ENCODE assay signal across 22 cellular contexts in genomic region chr7:22851140-22851539, GRCh38. TPM values are rescaled to one million over a fixed set of nuclear protein-coding genes. Genes with fewer than 3 reads are reported as not detected.
A peak's percentile ranks its signal among the peaks of the same experiment; 100 is the strongest.
DNase-seq lines count a peak whose midpoint lies in the region; ATAC-seq and TF ChIP-seq lines count a peak whose summit lies in the region.
"Had no signal": no experiment of that assay in that cellular context is flagged by ENCODE, and none has a peak within 500 bp of the region (broad histone marks: within the 10 kb centered on the region; RNA-seq: fewer than 3 reads in every experiment).

No MANE protein-coding gene starts in this region.

- peaks cover 4% of the 10 kb centered on the region for H3K4me1 ChIP-seq in neural progenitor cell

- H3K4me2 ChIP-seq in neural progenitor cell = no peak overlapping the region
- H3K4me2 ChIP-seq: A549 had no signal

- H3K27me3 Mint-ChIP-seq in HFFc6 (ENCODE audit: insufficient read depth) (peaks cover 11% of the 10 kb centered on the region), neural progenitor cell (ENCODE audit: insufficient read depth, low read depth) (peaks cover 8% of the 10 kb centered on the region)
- peaks cover 2% of the 10 kb centered on the region for H3K27me3 Mint-ChIP-seq in activated T-cell treated with anti-CD3 and anti-CD28 coated beads, Interleukin-2, amount 50 U/mL, for 24 hours
- H3K27me3 Mint-ChIP-seq: B cell had no signal

- H3K4me3 ChIP-seq in epithelial cell of esophagus (ENCODE audit: low read length) = no peak overlapping the region
- H3K4me3 ChIP-seq in neural progenitor cell = no peak overlapping the region
- H3K4me3 ChIP-seq: A549, K562, Peyer's patch, SJSA1 had no signal

- no peaks in the 10 kb centered on the region for H3K36me3 ChIP-seq in neural progenitor cell
- H3K36me3 ChIP-seq: Peyer's patch had no signal

- in situ Hi-C loops in SK-MEL-5 (cut with HindIII; ENCODE audit: low pct_unique_long_range_greater_than_20kb, low sequenced_read_pairs) = no loop called here

- 0 out of 2 replicates have a peak overlapping the region, but pooled peaks have one; percentile 40 for H3K27ac Mint-ChIP-seq in HFFc6
- no peak overlapping the region for H3K27ac Mint-ChIP-seq in neural progenitor cell
- H3K27ac Mint-ChIP-seq in activated T-cell treated with anti-CD3 and anti-CD28 coated beads, Interleukin-2, amount 50 U/mL, for 24 hours = no peak overlapping the region
- H3K27ac Mint-ChIP-seq: B cell, CD14-positive monocyte had no signal

- H3K9me3 ChIP-seq in neural progenitor cell (ENCODE audit: low read depth) = no peaks in the 10 kb centered on the region
- H3K9me3 ChIP-seq: A549, Peyer's patch, SJSA1 had no signal

- no peaks in the 10 kb centered on the region for H3K79me2 ChIP-seq in neural progenitor cell (ENCODE audit: low read depth)

- H3K36me3 Mint-ChIP-seq in HFFc6 (ENCODE audit: low read depth) (peaks cover 17% of the 10 kb centered on the region), neural progenitor cell (peaks cover 2% of the 10 kb centered on the region)
- H3K36me3 Mint-ChIP-seq in activated T-cell treated with anti-CD3 and anti-CD28 coated beads, Interleukin-2, amount 50 U/mL, for 24 hours (ENCODE audit: low read depth) = peaks cover 20% of the 10 kb centered on the region
- H3K36me3 Mint-ChIP-seq: CD14-positive monocyte had no signal

- H3K9me3 Mint-ChIP-seq in HFFc6 (no peaks in the 10 kb centered on the region), neural progenitor cell (peaks cover 4% of the 10 kb centered on the region)
- H3K9me3 Mint-ChIP-seq in activated T-cell treated with anti-CD3 and anti-CD28 coated beads, Interleukin-2, amount 50 U/mL, for 24 hours = no peaks in the 10 kb centered on the region
- H3K9me3 Mint-ChIP-seq: CD14-positive monocyte had no signal

- DNase-seq in HFFc6 = peak; percentile 56
- peak; percentile 59 for DNase-seq in SK-MEL-5 (ENCODE audit: low read depth, low spot score)
- peak; percentile 67 for DNase-seq in epithelial cell of esophagus (ENCODE audit: low read depth)
- DNase-seq in neural progenitor cell (ENCODE audit: low spot score) = no peak
- DNase-seq in SHP77 (lab: John Stamatoyannopoulos, UW) = no peak
- DNase-seq in activated T-cell treated with anti-CD3 and anti-CD28 coated beads, Interleukin-2, amount 50 U/mL, for 24 hours = no peak
- DNase-seq: H7, MM.1S, NCI-H1048, NCI-H1436 treated with DMSO at 0.1 percent for 48 hours, NCI-H1930, NCI-H2227 treated with DMSO at 0.1 percent for 48 hours, NCI-H510A treated with DMSO at 0.1 percent for 48 hours, NCI-H748 treated with DMSO at 0.1 percent for 48 hours, Peyer's patch had no signal

- no peak for TF ChIP-seq CTCF in HFFc6 (IDR thresholded peaks at IDR 0.05)
- no peak for TF ChIP-seq CTCF in epithelial cell of esophagus (IDR thresholded peaks at IDR 0.05; ENCODE audit: insufficient read depth, low read depth, low read length, missing control alignments)
- no peak for TF ChIP-seq CTCF in neural progenitor cell (IDR thresholded peaks at IDR 0.05)

- H3K4me1 Mint-ChIP-seq in HFFc6 (ENCODE audit: low read depth) (peaks cover 25% of the 10 kb centered on the region), neural progenitor cell (peaks cover 10% of the 10 kb centered on the region)
- peaks cover 13% of the 10 kb centered on the region for H3K4me1 Mint-ChIP-seq in activated T-cell treated with anti-CD3 and anti-CD28 coated beads, Interleukin-2, amount 50 U/mL, for 24 hours (ENCODE audit: low read depth)

- H3K9ac ChIP-seq in neural progenitor cell = no peak overlapping the region

- ATAC-seq in GM21737 (IDR thresholded peaks at IDR 0.05; ENCODE audit: unreplicated experiment) = no peak
- no peak for ATAC-seq in GM21423 (IDR thresholded peaks at IDR 0.05; ENCODE audit: unreplicated experiment)
- ATAC-seq: A549, K562 had no signal

- no peaks in the 10 kb centered on the region for H4K20me1 ChIP-seq in neural progenitor cell (ENCODE audit: low read depth)

- H3K4me3 Mint-ChIP-seq in HFFc6 = no peak overlapping the region
- no peak overlapping the region for H3K4me3 Mint-ChIP-seq in neural progenitor cell
- no peak overlapping the region for H3K4me3 Mint-ChIP-seq in activated T-cell treated with anti-CD3 and anti-CD28 coated beads, Interleukin-2, amount 50 U/mL, for 24 hours
- H3K4me3 Mint-ChIP-seq: B cell, CD14-positive monocyte had no signal

- peaks cover 6% of the 10 kb centered on the region for H3F3A ChIP-seq in neural progenitor cell (ENCODE audit: low read depth)

- no peak overlapping the region for H3K27ac ChIP-seq in neural progenitor cell
- H3K27ac ChIP-seq: A549, Peyer's patch, SJSA1 had no signal

- H3K27me3 ChIP-seq in neural progenitor cell = peaks cover 24% of the 10 kb centered on the region
- H3K27me3 ChIP-seq: Peyer's patch, SJSA1 had no signal

- H2AFZ ChIP-seq in neural progenitor cell (replicated peaks) = peak overlapping the region; percentile 26

RNA-seq across cellular contexts. Expression of gene TOMM7, which starts 28.5 kb away (rescaled TPM):
- 100 to 1,000 TPM; 234 to 372 (median 324) TPM for total RNA-seq in HFFc6 (2021; fragmentation: NEBNext Ultra II Directional; extraction: Animal tissue kit (Norgen Biotek cat#: 25700))
- 1,169 and 1,313 TPM in 2 replicates for total RNA-seq in SK-MEL-5 (2014; rRNA removed; shearing (Covaris generic))
- polyA plus RNA-seq in SK-MEL-5 (2015; cell fraction: cytosol; rRNA removed) = 830 and 1,137 TPM in 2 replicates
- 151 and 186 TPM in 2 replicates for polyA plus RNA-seq in SK-MEL-5 (2015; cell fraction: nucleus; rRNA removed)
- total RNA-seq in neural progenitor cell (ENCODE audit: low replicate concordance) = 75.4 and 89.9 TPM in 2 replicates

Comparison
In these comparisons a context has a peak if more than half of its experiments do, and no peak if none do; other contexts are left out.
1. DNase-seq: peak in HFFc6 (single experiment), SK-MEL-5 (single experiment) and epithelial cell of esophagus (single experiment); none in neural progenitor cell (single experiment), SHP77 (0 of 2) and activated T-cell treated with anti-CD3 and anti-CD28 coated beads, Interleukin-2, amount 50 U/mL, for 24 hours (single experiment).